Comparison of ENCODE assay signal across 8 cellular contexts in the genomic region with DNA sequence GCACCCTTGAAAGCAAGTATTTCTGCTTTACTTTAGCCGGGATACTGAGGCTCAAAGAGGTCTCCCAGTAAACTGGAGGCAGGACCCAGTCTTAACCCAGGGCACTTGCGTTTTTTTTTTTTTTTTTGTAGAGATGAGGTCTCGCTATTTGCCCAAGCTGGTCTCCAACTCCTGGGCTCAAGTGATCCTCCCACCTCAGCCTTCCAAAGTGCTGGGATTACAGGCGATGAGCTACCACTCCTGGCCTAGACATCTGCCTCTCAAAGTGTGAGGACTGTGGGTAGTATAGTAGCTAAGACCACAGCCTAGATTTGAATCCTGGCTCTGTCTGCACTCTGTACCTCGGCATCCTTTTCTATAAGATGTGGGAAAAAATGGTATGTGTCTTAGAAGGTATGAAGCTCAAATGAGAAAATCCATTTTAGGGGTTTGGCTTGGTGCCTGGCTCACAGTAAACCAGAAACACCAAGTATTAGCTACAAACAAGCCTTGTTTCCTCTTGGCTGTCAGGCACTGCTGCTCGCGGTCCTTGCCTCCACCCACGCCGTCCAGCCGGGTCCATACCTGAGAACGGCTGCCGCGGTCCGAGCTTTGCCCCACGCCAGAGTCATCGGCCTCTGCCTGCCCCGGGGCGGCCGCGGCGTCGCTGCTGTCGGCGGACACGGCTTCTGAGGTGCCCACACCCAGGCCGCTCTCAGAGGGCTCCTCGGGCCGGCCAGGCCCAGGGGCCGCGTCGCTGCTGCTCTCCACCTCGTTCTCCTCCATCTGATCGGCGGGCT. TPM values are rescaled to one million over a fixed set of nuclear protein-coding genes. Genes with fewer than 3 reads are reported as not detected.
A peak's percentile ranks its signal among the peaks of the same experiment; 100 is the strongest.
DNase-seq lines count a peak whose midpoint lies in the region; ATAC-seq and TF ChIP-seq lines count a peak whose summit lies in the region.

No MANE protein-coding gene starts in this region.

- H3K27me3 ChIP-seq in hepatocyte (no peaks in the 10 kb centered on the region), gastrocnemius medialis (no peaks in the 10 kb centered on the region)

- H3K79me2 ChIP-seq in hepatocyte = peaks cover 18% of the 10 kb centered on the region

- H3K9me2 ChIP-seq in hepatocyte (replicated peaks; ENCODE audit: insufficient read depth) = no peaks in the 10 kb centered on the region

- H3K4me1 Mint-ChIP-seq in activated naive CD8-positive, alpha-beta T cell treated with anti-CD3 and anti-CD28 coated beads, Interleukin-2, amount 50 U/mL, for 24 hours = peaks cover 20% of the 10 kb centered on the region

- peaks cover 11% of the 10 kb centered on the region for H3K4me1 ChIP-seq in hepatocyte (ENCODE audit: insufficient read depth)
- peaks cover 32 to 36% of the 10 kb centered on the region in 2 donors for H3K4me1 ChIP-seq in gastrocnemius medialis

- in situ Hi-C loops in gastrocnemius medialis (cut with MboI; ENCODE audit: low sequenced_read_pairs in 4 of 4) = loop anchor here in 1 of 4 donors (25.0 kb wide), 1 partner anchor 159 kb away; a partner anchor contains a TSS

- no peaks in the 10 kb centered on the region for H3K9me3 ChIP-seq in hepatocyte (ENCODE audit: low read depth)
- no peaks in the 10 kb centered on the region for H3K9me3 ChIP-seq in gastrocnemius medialis

- peaks cover 3% of the 10 kb centered on the region for H3K27me3 Mint-ChIP-seq in activated naive CD8-positive, alpha-beta T cell treated with anti-CD3 and anti-CD28 coated beads, Interleukin-2, amount 50 U/mL, for 24 hours

- H3K27ac Mint-ChIP-seq in activated naive CD8-positive, alpha-beta T cell treated with anti-CD3 and anti-CD28 coated beads, Interleukin-2, amount 50 U/mL, for 24 hours = peak overlapping the region; percentile 99

- TF ChIP-seq POLR2A in gastrocnemius medialis (IDR thresholded peaks at IDR 0.05) = no peak

- H3K4me2 ChIP-seq in hepatocyte = peak overlapping the region; percentile 90

- DNase-seq in DMS 273 (lab: John Stamatoyannopoulos, UW; ENCODE audit: unreplicated experiment) (peak; percentile 66), DMS 273 treated with DMSO at 0.1 percent for 48 hours (lab: John Stamatoyannopoulos, UW) (no peak), hepatocyte (ENCODE audit: low spot score) (peak; percentile 44), gastrocnemius medialis (no peak), ureter (ENCODE audit: low spot score) (no peak), mucosa of gallbladder (ENCODE audit: low spot score) (no peak)
- peak; percentile 36 for DNase-seq in activated naive CD8-positive, alpha-beta T cell treated with anti-CD3 and anti-CD28 coated beads, Interleukin-2, amount 50 U/mL, for 24 hours

- no peaks in the 10 kb centered on the region for H3K36me3 ChIP-seq in hepatocyte (replicated peaks; ENCODE audit: insufficient read depth, low read depth)
- H3K36me3 ChIP-seq in gastrocnemius medialis = peaks cover 0 to 25% of the 10 kb centered on the region in 2 donors

- intact Hi-C loops in gastrocnemius medialis (cut with DNase I; ENCODE audit: low total_unique reads) = loop anchor here (1.0 to 5.0 kb wide), 8 partner anchors 80 to 1759 kb away; a partner anchor contains a TSS

- H3K9me3 Mint-ChIP-seq in activated naive CD8-positive, alpha-beta T cell treated with anti-CD3 and anti-CD28 coated beads, Interleukin-2, amount 50 U/mL, for 24 hours = no peaks in the 10 kb centered on the region

- WGBS in hepatocyte (ENCODE audit: low lambda C conversion rate, missing lambda C conversion rate) = 75% methylated on average over 33 of the region's 34 CpGs

- H3K27ac ChIP-seq in hepatocyte = peak overlapping the region; percentile 100
- peak overlapping the region; percentile 90 to 99 (median 96) for H3K27ac ChIP-seq in gastrocnemius medialis

- H3K4me3 Mint-ChIP-seq in activated naive CD8-positive, alpha-beta T cell treated with anti-CD3 and anti-CD28 coated beads, Interleukin-2, amount 50 U/mL, for 24 hours = peak overlapping the region; percentile 95

- no peaks in the 10 kb centered on the region for H4K20me1 ChIP-seq in hepatocyte (ENCODE audit: insufficient read depth, poor library complexity, severe bottlenecking)

- H3K36me3 Mint-ChIP-seq in activated naive CD8-positive, alpha-beta T cell treated with anti-CD3 and anti-CD28 coated beads, Interleukin-2, amount 50 U/mL, for 24 hours (ENCODE audit: low read depth) = peaks cover 21% of the 10 kb centered on the region

- H3K4me3 ChIP-seq in hepatocyte (peak overlapping the region; percentile 34), gastrocnemius medialis (peak overlapping the region; percentile 74 to 97 (median 88))

- no peak for TF ChIP-seq CTCF in hepatocyte (IDR thresholded peaks at IDR 0.05; ENCODE audit: poor library complexity)
- TF ChIP-seq CTCF in gastrocnemius medialis (IDR thresholded peaks at IDR 0.05 in 4 of 5, conservative IDR thresholded peaks at IDR 0.05 in 1 of 5) = no peak

- H2AFZ ChIP-seq in hepatocyte = no peak overlapping the region

- ATAC-seq in HG03432 (IDR thresholded peaks at IDR 0.05; ENCODE audit: unreplicated experiment) (peak; percentile 13), gastrocnemius medialis (no peak)
- ATAC-seq in activated naive CD8-positive, alpha-beta T cell treated with anti-CD3 and anti-CD28 coated beads, Interleukin-2, amount 50 U/mL, for 24 hours = no peak

RNA-seq across cellular contexts. Expression of a gene that starts 1.2 kb away (rescaled TPM):
- total RNA-seq in hepatocyte = 10.8 and 14.9 TPM in 2 replicates
- 12.6 and 23.7 TPM in 2 replicates for polyA plus RNA-seq in hepatocyte
- total RNA-seq in gastrocnemius medialis = 10 to 100 TPM in 3 of 4 donors, 1 to 10 TPM in 1; 8.3 to 19.1 (median 12.7) TPM
- total RNA-seq in ureter = 23.9 TPM
- total RNA-seq in mucosa of gallbladder = 19.4 TPM

RNA-seq across cellular contexts. Expression of a gene that starts 36.4 kb away (rescaled TPM):
- 9.7 and 11.8 TPM in 2 replicates for total RNA-seq in hepatocyte
- 26.0 and 32.4 TPM in 2 replicates for polyA plus RNA-seq in hepatocyte
- total RNA-seq in gastrocnemius medialis = 10 to 100 TPM; 32.1 to 51.2 (median 37.0) TPM
- 37.5 TPM for total RNA-seq in ureter
- 29.3 TPM for total RNA-seq in mucosa of gallbladder

RNA-seq across cellular contexts. Expression of a gene that starts 37.9 kb away (rescaled TPM):
- total RNA-seq in hepatocyte = 1.3 and 2.6 TPM in 2 replicates
- 4.8 and 7.7 TPM in 2 replicates for polyA plus RNA-seq in hepatocyte
- total RNA-seq in gastrocnemius medialis = 1 to 10 TPM in 1 of 4 donors, under 1 TPM in 3; 0.51 to 1.4 (median 0.67) TPM
- total RNA-seq in ureter = 1.4 TPM
- total RNA-seq in mucosa of gallbladder = 0.52 TPM

RNA-seq across cellular contexts. Expression of a gene that starts 58.2 kb away (rescaled TPM):
- 0.57 TPM in 1 of 2 replicates, not detected in the other for total RNA-seq in hepatocyte
- polyA plus RNA-seq in hepatocyte = 3.1 and 4.3 TPM in 2 replicates
- not detected for total RNA-seq in gastrocnemius medialis
- total RNA-seq in ureter = not detected
- total RNA-seq in mucosa of gallbladder = 0.32 TPM

RNA-seq across cellular contexts. Expression of a gene that starts 58.9 kb away (rescaled TPM):
- total RNA-seq in hepatocyte = 144 and 176 TPM in 2 replicates
- 623 and 823 TPM in 2 replicates for polyA plus RNA-seq in hepatocyte
- 10 to 100 TPM; 22.2 to 77.3 (median 37.3) TPM for total RNA-seq in gastrocnemius medialis
- 101 TPM for total RNA-seq in ureter
- total RNA-seq in mucosa of gallbladder = 111 TPM

Comparison
In these comparisons a context has a peak if more than half of its experiments do, and no peak if none do; other contexts are left out.
1. DNase-seq: peak in DMS 273 (single experiment), activated naive CD8-positive, alpha-beta T cell treated with anti-CD3 and anti-CD28 coated beads, Interleukin-2, amount 50 U/mL, for 24 hours (single experiment) and hepatocyte (single experiment); none in DMS 273 treated with DMSO at 0.1 percent for 48 hours (single experiment), gastrocnemius medialis (0 of 2), ureter (single experiment) and mucosa of gallbladder (single experiment).